16 cellular contexts compared by ENCODE assay signal in genomic region chr10:43846968-43847367, GRCh38.
A peak's percentile ranks its signal among the peaks of the same experiment; 100 is the strongest.
DNase-seq lines count a peak whose midpoint lies in the region; ATAC-seq and TF ChIP-seq lines count a peak whose summit lies in the region.
"Had no signal": no experiment of that assay in that cellular context is flagged by ENCODE, and none has a peak within 500 bp of the region (broad histone marks: within the 10 kb centered on the region; RNA-seq: fewer than 3 reads in every experiment).

No MANE protein-coding gene starts in this region.

- H3K4me3 ChIP-seq in right cardiac atrium (ENCODE audit: low read length) (no peak overlapping the region), suprapubic skin (no peak overlapping the region)

- no peak for TF ChIP-seq CTCF in suprapubic skin (IDR thresholded peaks at IDR 0.05)

- H3K27me3 Mint-ChIP-seq in activated naive CD4-positive, alpha-beta T cell treated with anti-CD3 and anti-CD28 coated beads, Interleukin-2, amount 50 U/mL, for 24 hours: no peaks in the 10 kb centered on the region
- no peaks in the 10 kb centered on the region for H3K27me3 Mint-ChIP-seq in central memory CD8-positive, alpha-beta T cell

- H3K27ac Mint-ChIP-seq in activated naive CD4-positive, alpha-beta T cell treated with anti-CD3 and anti-CD28 coated beads, Interleukin-2, amount 50 U/mL, for 24 hours: no peak overlapping the region
- peak overlapping the region; percentile 60 for H3K27ac Mint-ChIP-seq in central memory CD8-positive, alpha-beta T cell (ENCODE audit: low read depth)
- H3K27ac Mint-ChIP-seq: memory B cell, WTC11 had no signal

- H3K9me3 ChIP-seq in right cardiac atrium (ENCODE audit: control insufficient read depth, low read length) (no peaks in the 10 kb centered on the region), suprapubic skin (no peaks in the 10 kb centered on the region)
- H3K9me3 ChIP-seq: MG63 had no signal

- peaks cover 8% of the 10 kb centered on the region for H3K4me1 ChIP-seq in right cardiac atrium (ENCODE audit: control insufficient read depth, insufficient read depth, low read length)
- peaks cover 41% of the 10 kb centered on the region for H3K4me1 ChIP-seq in suprapubic skin

- no peak for ATAC-seq in central memory CD8-positive, alpha-beta T cell (replicated peaks; ENCODE audit: extremely low read depth, poor library complexity, severe bottlenecking)
- ATAC-seq in right cardiac atrium (peak; percentile 26 to 77), GM18907 (IDR thresholded peaks at IDR 0.05; ENCODE audit: unreplicated experiment) (no peak)

- H3K36me3 Mint-ChIP-seq in activated naive CD4-positive, alpha-beta T cell treated with anti-CD3 and anti-CD28 coated beads, Interleukin-2, amount 50 U/mL, for 24 hours: no peaks in the 10 kb centered on the region
- H3K36me3 Mint-ChIP-seq in central memory CD8-positive, alpha-beta T cell (ENCODE audit: insufficient read depth): no peaks in the 10 kb centered on the region
- H3K36me3 Mint-ChIP-seq: memory B cell, WTC11 had no signal

- no peaks in the 10 kb centered on the region for H3K9me3 Mint-ChIP-seq in activated naive CD4-positive, alpha-beta T cell treated with anti-CD3 and anti-CD28 coated beads, Interleukin-2, amount 50 U/mL, for 24 hours
- no peaks in the 10 kb centered on the region for H3K9me3 Mint-ChIP-seq in central memory CD8-positive, alpha-beta T cell
- H3K9me3 Mint-ChIP-seq: WTC11 had no signal

- WGBS in right cardiac atrium: 54% methylated on average over 4 of the region's 4 CpGs
- WGBS in suprapubic skin: 78% methylated on average over 4 of the region's 4 CpGs

- TF ChIP-seq EP300 in suprapubic skin (IDR thresholded peaks at IDR 0.05): no peak

- H3K36me3 ChIP-seq in suprapubic skin: no peaks in the 10 kb centered on the region
- H3K36me3 ChIP-seq: MG63 had no signal

- H3K4me1 Mint-ChIP-seq in activated naive CD4-positive, alpha-beta T cell treated with anti-CD3 and anti-CD28 coated beads, Interleukin-2, amount 50 U/mL, for 24 hours: peaks cover 34% of the 10 kb centered on the region
- peaks cover 23% of the 10 kb centered on the region for H3K4me1 Mint-ChIP-seq in central memory CD8-positive, alpha-beta T cell
- H3K4me1 Mint-ChIP-seq: memory B cell had no signal

- DNase-seq in activated naive CD4-positive, alpha-beta T cell treated with anti-CD3 and anti-CD28 coated beads, Interleukin-2, amount 50 U/mL, for 16 hours: no peak
- no peak for DNase-seq in central memory CD8-positive, alpha-beta T cell (ENCODE audit: low spot score in 2 of 2)
- no peak for DNase-seq in right cardiac atrium
- no peak for DNase-seq in suprapubic skin (ENCODE audit: low spot score in 2 of 2)
- no peak for DNase-seq in superior temporal gyrus (ENCODE audit: extremely low spot score)
- DNase-seq in putamen (ENCODE audit: low spot score): no peak
- DNase-seq: 8988T; effector CD8-positive, alpha-beta T cell; GDM1; NCI-H1417; NCI-H446 had no signal

- H3K27ac ChIP-seq in right cardiac atrium (ENCODE audit: low read length) (no peak overlapping the region), suprapubic skin (peak overlapping the region; percentile 30)

- H3K27me3 ChIP-seq in right cardiac atrium (ENCODE audit: control insufficient read depth, insufficient read depth) (no peaks in the 10 kb centered on the region), suprapubic skin (no peaks in the 10 kb centered on the region)
- H3K27me3 ChIP-seq: MG63 had no signal

- H3K4me3 Mint-ChIP-seq in activated naive CD4-positive, alpha-beta T cell treated with anti-CD3 and anti-CD28 coated beads, Interleukin-2, amount 50 U/mL, for 24 hours: peak overlapping the region; percentile 33
- peak overlapping the region; percentile 74 for H3K4me3 Mint-ChIP-seq in central memory CD8-positive, alpha-beta T cell
- H3K4me3 Mint-ChIP-seq: memory B cell, WTC11 had no signal

- TF ChIP-seq POLR2A in suprapubic skin (IDR thresholded peaks at IDR 0.05): no peak

- intact Hi-C loops in right cardiac atrium (cut with DNase I): no loop called here

Comparison
In these comparisons a context has a peak if more than half of its experiments do, and no peak if none do; other contexts are left out.
1. ATAC-seq: peak in right cardiac atrium (2 of 2); none in central memory CD8-positive, alpha-beta T cell (single experiment) and GM18907 (single experiment).